In the genomic region with DNA sequence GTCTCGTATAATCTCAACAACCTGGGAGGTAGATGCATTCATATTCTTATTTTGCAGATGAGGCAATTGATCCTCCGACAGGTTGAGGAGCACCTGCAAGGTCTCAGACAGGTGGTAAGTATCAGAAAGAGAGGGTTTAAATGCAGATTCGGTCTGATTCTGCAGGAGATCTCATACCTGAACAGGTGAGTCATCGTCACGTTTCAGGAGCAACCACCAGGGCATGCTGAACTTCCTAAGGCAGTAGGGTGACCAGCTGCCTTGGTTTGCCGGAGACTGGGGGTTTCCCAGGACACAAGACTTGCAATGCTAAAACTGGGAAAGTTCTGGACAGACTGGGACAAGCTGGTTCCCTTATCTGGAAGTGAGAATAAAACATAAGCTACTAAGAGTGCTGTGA, we compare ENCODE assay signal across 12 cellular contexts.
"Had no signal": no experiment of that assay in that cellular context is flagged by ENCODE, and none has a peak within 500 bp of the region (broad histone marks: within the 10 kb centered on the region; RNA-seq: fewer than 3 reads in every experiment).

No MANE protein-coding gene starts in this region.

- DNase-seq: activated naive CD4-positive, alpha-beta T cell treated with anti-CD3 and anti-CD28 coated beads, Interleukin-2, amount 10 ng/mL, durations not matched to agents 7 days and 5 days; caudate nucleus; colonic mucosa; left ventricle myocardium superior; retina; stimulated activated CD4-positive, alpha-beta T cell treated with anti-CD3 and anti-CD28 coated beads, Interleukin-15, amount 100 ng/mL, for 24 hours; stimulated activated CD4-positive, alpha-beta T cell treated with anti-CD3 and anti-CD28 coated beads, Interleukin-4, amount 100 ng/mL, for 24 hours; stimulated activated naive CD8-positive, alpha-beta T cell treated with anti-CD3 and anti-CD28 coated beads, Interleukin-15, amount 100 ng/mL, for 72 hours had no signal

- H3K27me3 ChIP-seq: colonic mucosa, gastroesophageal sphincter, vagina had no signal

- H3K4me3 ChIP-seq: colonic mucosa, gastroesophageal sphincter, thoracic aorta, vagina had no signal

- H3K9me3 ChIP-seq: colonic mucosa, gastroesophageal sphincter, thoracic aorta, vagina had no signal

- H3K4me1 ChIP-seq: colonic mucosa, gastroesophageal sphincter, vagina had no signal

- H3K36me3 ChIP-seq: colonic mucosa, gastroesophageal sphincter, thoracic aorta, vagina had no signal

- H3K27ac ChIP-seq: colonic mucosa, epithelial cell of prostate, gastroesophageal sphincter, thoracic aorta, vagina had no signal
